In genomic region chr2:37090019-37090477, GRCh38 we compare ENCODE assay signal across 12 cellular contexts. TPM values are rescaled to one million over a fixed set of nuclear protein-coding genes. Genes with fewer than 3 reads are reported as not detected.
DNase-seq lines count a peak whose midpoint lies in the region; ATAC-seq and TF ChIP-seq lines count a peak whose summit lies in the region.
"Had no signal": no experiment of that assay in that cellular context is flagged by ENCODE, and none has a peak within 500 bp of the region (broad histone marks: within the 10 kb centered on the region; RNA-seq: fewer than 3 reads in every experiment).

No MANE protein-coding gene starts in this region.

- H4K20me1 ChIP-seq in mammary epithelial cell (ENCODE audit: insufficient read depth, low read length) (no peaks in the 10 kb centered on the region), SK-N-SH (ENCODE audit: insufficient read depth) (no peaks in the 10 kb centered on the region)

- CTCF ChIA-PET in mammary epithelial cell (lab: Charles Lee; ENCODE audit: low non-redundant PET), result no interaction called here
- CTCF ChIA-PET in SK-N-SH (lab: Yijun Ruan, JAX), result no interaction called here

- no peak overlapping the region for H3K27ac ChIP-seq in mammary epithelial cell (ENCODE audit: insufficient read depth, low read depth, low read length)
- no peak overlapping the region for H3K27ac ChIP-seq in SK-N-SH (ENCODE audit: low read depth in 2 of 2, low read length in 1 of 2)
- no peak overlapping the region for H3K27ac ChIP-seq in SJCRH30

- peaks cover 4% of the 10 kb centered on the region for H3F3A ChIP-seq in SK-N-SH (replicated peaks; ENCODE audit: insufficient read depth)

- H3K27me3 ChIP-seq in mammary epithelial cell (ENCODE audit: insufficient read depth, low read length) (no peaks in the 10 kb centered on the region), SK-N-SH (ENCODE audit: insufficient read depth) (no peaks in the 10 kb centered on the region), SJCRH30 (no peaks in the 10 kb centered on the region)

- no peak for TF ChIP-seq CTCF in mammary epithelial cell (conservative IDR thresholded peaks at IDR 0.05 in 1 of 2, IDR thresholded peaks at IDR 0.05 in 1 of 2; ENCODE audit: extremely low read depth in 1 of 2, insufficient read depth in 1 of 2, low read depth in 1 of 2, low read length in 2 of 2)
- no peak for TF ChIP-seq CTCF in SK-N-SH (IDR thresholded peaks at IDR 0.05)

- dilution Hi-C loops in mammary epithelial cell (cut with HindIII; ENCODE audit: low sequenced_read_pairs), result no loop called here

- H3K79me2 ChIP-seq in mammary epithelial cell (ENCODE audit: insufficient read depth, low read length), result peaks cover 9% of the 10 kb centered on the region
- H3K79me2 ChIP-seq in SK-N-SH (ENCODE audit: insufficient read depth), result peaks cover 15% of the 10 kb centered on the region

- H3K36me3 ChIP-seq in mammary epithelial cell (ENCODE audit: insufficient read depth, low read length) (peaks cover 6% of the 10 kb centered on the region), SK-N-SH (replicated peaks in 1 of 2; ENCODE audit: control insufficient read depth in 1 of 2, insufficient read depth in 2 of 2, low read length in 1 of 2) (peaks cover 46 to 50% of the 10 kb centered on the region in 2 experiments), SJCRH30 (peaks cover 47% of the 10 kb centered on the region)

- no peak for TF ChIP-seq RAD21 in SK-N-SH (IDR thresholded peaks at IDR 0.05; ENCODE audit: low read length)

- peak; percentile 33 for TF ChIP-seq POLR2A in GM18505 (IDR thresholded peaks at IDR 0.05; ENCODE audit: borderline replicate concordance, extremely low read depth, insufficient read depth, insufficient read length)

- WGBS in mammary epithelial cell (ENCODE audit: low coverage, missing lambda C conversion rate), result 89% methylated on average over 4 of the region's 4 CpGs
- 86% methylated on average over 4 of the region's 4 CpGs for WGBS in SK-N-SH (ENCODE audit: low lambda C conversion rate)

- DNase-seq in NOMO-1 treated with dmso at 0.1 percent for 144 hours (lab: John Stamatoyannopoulos, UW; ENCODE audit: unreplicated experiment) (peak; percentile 56), mammary epithelial cell (no peak), SK-N-SH (no peak), hippocampal formation (lab: John Stamatoyannopoulos, UW) (no peak), SJCRH30 (no peak)
- DNase-seq: activated CD4-positive, alpha-beta T cell treated with anti-CD3 and anti-CD28 coated beads, Interleukin-2, amount 10 ng/mL, durations not matched to agents 24 days and 14 days; CD4-positive, CD25-positive, alpha-beta regulatory T cell; NCI-H1105 treated with DMSO at 0.1 percent for 48 hours; posterior cingulate gyrus had no signal

- H3K4me1 ChIP-seq in mammary epithelial cell (ENCODE audit: insufficient read depth, low read length), result peaks cover 9% of the 10 kb centered on the region
- peaks cover 2 to 9% of the 10 kb centered on the region in 2 experiments; a peak in 3 of 4 replicates for H3K4me1 ChIP-seq in SK-N-SH (ENCODE audit: control insufficient read depth in 1 of 2, insufficient read depth in 2 of 2, low read depth in 1 of 2, low read length in 1 of 2)
- peaks cover 6% of the 10 kb centered on the region for H3K4me1 ChIP-seq in SJCRH30

- H3K4me2 ChIP-seq in mammary epithelial cell (ENCODE audit: insufficient read depth, low read depth, low read length) (no peak overlapping the region), SK-N-SH (no peak overlapping the region)

- H3K9me3 ChIP-seq in mammary epithelial cell (replicated peaks; ENCODE audit: insufficient read depth, low read length) (no peaks in the 10 kb centered on the region), SK-N-SH (no peaks in the 10 kb centered on the region), SJCRH30 (replicated peaks) (no peaks in the 10 kb centered on the region)

- no peak overlapping the region for H3K4me3 ChIP-seq in mammary epithelial cell (replicated peaks in 1 of 3; ENCODE audit: insufficient read depth in 1 of 3, low read depth in 2 of 3, low read length in 3 of 3)
- H3K4me3 ChIP-seq in SK-N-SH (ENCODE audit: low read depth in 2 of 2, low read length in 1 of 2), result no peak overlapping the region
- no peak overlapping the region for H3K4me3 ChIP-seq in SJCRH30

- in situ Hi-C loops in mammary epithelial cell (cut with MboI; ENCODE audit: low sequenced_read_pairs in 2 of 2), result no loop called here

- H2AFZ ChIP-seq in mammary epithelial cell (ENCODE audit: low read depth, low read length) (no peak overlapping the region), SK-N-SH (ENCODE audit: low read depth) (no peak overlapping the region)

- BruUV-seq in mammary epithelial cell (replicated peaks; lab: Mats Ljungman, UMichigan), result no TSS peak

- intact Hi-C loops in mammary epithelial cell (cut with micrococcal nuclease), result no loop called here

- ATAC-seq in GM18505 (IDR thresholded peaks at IDR 0.05; ENCODE audit: unreplicated experiment), result peak; percentile 78
- ATAC-seq in GM21390 (IDR thresholded peaks at IDR 0.05; ENCODE audit: unreplicated experiment), result peak; percentile 79
- ATAC-seq in HG03066 (IDR thresholded peaks at IDR 0.05; ENCODE audit: low read depth, unreplicated experiment), result peak; percentile 71

- H3K9ac ChIP-seq in mammary epithelial cell (ENCODE audit: insufficient read depth, low read length) (no peak overlapping the region), SK-N-SH (no peak overlapping the region)

- no peak for TF ChIP-seq EP300 in SK-N-SH (IDR thresholded peaks at IDR 0.05; ENCODE audit: borderline replicate concordance in 1 of 2, low read depth in 1 of 2, low read length in 1 of 2)

- POLR2A ChIA-PET in SK-N-SH (lab: Yijun Ruan, JAX), result no interaction called here

- no peaks in the 10 kb centered on the region for H3K9me2 ChIP-seq in SK-N-SH

TF ChIP-seq in SK-N-SH, 30 proteins besides CTCF, POLR2A, EP300 and RAD21:
- no peak for TF ChIP-seq GATA2 (CRISPR knock-in tag; IDR thresholded peaks at IDR 0.05)
- no peak for TF ChIP-seq SMC3 (IDR thresholded peaks at IDR 0.05; ENCODE audit: low read depth, low read length)
TF ChIP-seq in SK-N-SH: peak in this region for 0.

RNA-seq across cellular contexts. Expression of gene GPATCH11, which starts 5.7 kb away (rescaled TPM):
- total RNA-seq in mammary epithelial cell, result 1 to 10 TPM; 4.7 to 7.2 TPM
- polyA plus RNA-seq in mammary epithelial cell, result 3.0 TPM
- polyA minus RNA-seq in mammary epithelial cell, result 1.6 TPM
- 2.9 and 4.0 TPM in 2 replicates for polyA plus RNA-seq in SK-N-SH (2012; rRNA removed)
- 5.5 and 6.2 TPM in 2 replicates for polyA plus RNA-seq in SK-N-SH (2012; cell fraction: cytosol; rRNA removed)
- 0.80 and 1.5 TPM in 2 replicates for polyA plus RNA-seq in SK-N-SH (2012; cell fraction: nucleus; rRNA removed)
- total RNA-seq in SJCRH30 (2014; rRNA removed; shearing (Covaris generic)), result 19.8 and 22.2 TPM in 2 replicates

RNA-seq across cellular contexts. Expression of gene HEATR5B, which starts 5.9 kb away (rescaled TPM):
- total RNA-seq in mammary epithelial cell, result 10 to 100 TPM; 18.8 to 32.2 TPM
- polyA plus RNA-seq in mammary epithelial cell, result 9.9 TPM
- 43.8 TPM for polyA minus RNA-seq in mammary epithelial cell
- 10.8 and 17.5 TPM in 2 replicates for polyA plus RNA-seq in SK-N-SH (2012; rRNA removed)
- polyA plus RNA-seq in SK-N-SH (2012; cell fraction: cytosol; rRNA removed), result 7.8 and 9.0 TPM in 2 replicates
- polyA plus RNA-seq in SK-N-SH (2012; cell fraction: nucleus; rRNA removed), result 20.2 and 44.3 TPM in 2 replicates
- 18.8 and 23.9 TPM in 2 replicates for total RNA-seq in SJCRH30 (2014; rRNA removed; shearing (Covaris generic))
